Comparison of ENCODE assay signal across 8 cellular contexts in genomic region chr1:15616704-15617172, GRCh38. TPM values are rescaled to one million over a fixed set of nuclear protein-coding genes. Genes with fewer than 3 reads are reported as not detected.
DNase-seq lines count a peak whose midpoint lies in the region; ATAC-seq and TF ChIP-seq lines count a peak whose summit lies in the region.

No MANE protein-coding gene starts in this region.

- H3F3A ChIP-seq in GM23338 (replicated peaks; ENCODE audit: low read depth), result peaks cover 4% of the 10 kb centered on the region; the same call in 1 of the 2 replicates

- TF ChIP-seq CTCF in Calu3 (IDR thresholded peaks at IDR 0.05; ENCODE audit: unreplicated experiment) (no peak), GM23338 (conservative IDR thresholded peaks at IDR 0.05; ENCODE audit: low read depth in 2 of 2) (no peak)

- H3K27ac Mint-ChIP-seq in Calu3 (ENCODE audit: unreplicated experiment) (peak overlapping the region; percentile 77), GM23338 (peak overlapping the region; percentile 82), naive B cell (peak overlapping the region; percentile 88 to 97 (median 95))
- H3K27ac Mint-ChIP-seq in effector memory CD8-positive, alpha-beta T cell, result peak overlapping the region; percentile 90 to 96

- H3K4me3 Mint-ChIP-seq in Calu3 (ENCODE audit: low read depth, unreplicated experiment) (peak overlapping the region; percentile 63), GM23338 (peak overlapping the region; percentile 98), naive B cell (peak overlapping the region; percentile 91 to 97 (median 94))
- peak overlapping the region; percentile 86 to 89 for H3K4me3 Mint-ChIP-seq in effector memory CD8-positive, alpha-beta T cell

- H2AFZ ChIP-seq in GM23338, result peak overlapping the region; percentile 87

- H3K36me3 ChIP-seq in GM23338 (ENCODE audit: insufficient read depth), result peaks cover 5% of the 10 kb centered on the region; the same call in 1 of the 2 replicates

- no peak for DNase-seq in Calu3
- DNase-seq in GM23338 (ENCODE audit: low spot score), result peak; percentile 58
- peak; percentile 50 for DNase-seq in RKO (ENCODE audit: low spot score)
- no peak for DNase-seq in effector memory CD8-positive, alpha-beta T cell
- DNase-seq in naive B cell, result no peak
- no peak for DNase-seq in NCI-H510A (lab: John Stamatoyannopoulos, UW)
- no peak for DNase-seq in 8988T
- no peak for DNase-seq in A172 (ENCODE audit: low spot score)

- no peaks in the 10 kb centered on the region for H3K27me3 ChIP-seq in GM23338 (ENCODE audit: insufficient read depth)

- CTCF ChIA-PET in Calu3 (lab: Charles Lee), result no interaction called here

- H3K27me3 Mint-ChIP-seq in Calu3 (ENCODE audit: unreplicated experiment), result no peaks in the 10 kb centered on the region
- peaks cover 13% of the 10 kb centered on the region for H3K27me3 Mint-ChIP-seq in GM23338 (ENCODE audit: insufficient read depth, low read depth, poor library complexity)
- no peaks in the 10 kb centered on the region for H3K27me3 Mint-ChIP-seq in effector memory CD8-positive, alpha-beta T cell
- no peaks in the 10 kb centered on the region for H3K27me3 Mint-ChIP-seq in naive B cell

- H3K36me3 Mint-ChIP-seq in Calu3 (ENCODE audit: insufficient read depth, unreplicated experiment) (peaks cover 33% of the 10 kb centered on the region), GM23338 (ENCODE audit: low read depth) (peaks cover 8% of the 10 kb centered on the region; the same call in 2 of the 3 replicates), naive B cell (no peaks in the 10 kb centered on the region)
- peaks cover 17% of the 10 kb centered on the region for H3K36me3 Mint-ChIP-seq in effector memory CD8-positive, alpha-beta T cell (ENCODE audit: insufficient read depth)

- BruUV-seq in Calu3 (replicated peaks; lab: Mats Ljungman, UMichigan), result no TSS peak

- ATAC-seq in GM23338, result peak; percentile 51
- ATAC-seq in effector memory CD8-positive, alpha-beta T cell (replicated peaks), result peak; percentile 0
- peak; percentile 3 to 35 for ATAC-seq in naive B cell (ENCODE audit: low read depth in 2 of 2)

- H4K20me1 ChIP-seq in GM23338 (replicated peaks; ENCODE audit: insufficient read depth), result peaks cover 16% of the 10 kb centered on the region

- H3K4me1 ChIP-seq in GM23338 (ENCODE audit: insufficient read depth), result peaks cover 17% of the 10 kb centered on the region; the same call in 1 of the 2 replicates

- peak overlapping the region; percentile 76 for H3K27ac ChIP-seq in GM23338 (ENCODE audit: low read depth)

- no peaks in the 10 kb centered on the region; the same call in 1 of the 2 replicates for H3K9me2 ChIP-seq in GM23338 (ENCODE audit: insufficient read depth)

- peak overlapping the region; percentile 78 for H3K4me2 ChIP-seq in GM23338

- peaks cover 43% of the 10 kb centered on the region for H3K79me2 ChIP-seq in GM23338 (replicated peaks; ENCODE audit: insufficient read depth)

- H3K4me1 Mint-ChIP-seq in Calu3 (ENCODE audit: low read depth, unreplicated experiment) (peaks cover 9% of the 10 kb centered on the region), GM23338 (peaks cover 21% of the 10 kb centered on the region), naive B cell (peaks cover 23 to 38% (median 36%) of the 10 kb centered on the region in 3 donors)
- H3K4me1 Mint-ChIP-seq in effector memory CD8-positive, alpha-beta T cell (ENCODE audit: low read depth in 2 of 2), result peaks cover 25 to 34% of the 10 kb centered on the region in 2 donors

- no peaks in the 10 kb centered on the region for H3K9me3 Mint-ChIP-seq in Calu3 (ENCODE audit: low read depth, unreplicated experiment)
- H3K9me3 Mint-ChIP-seq in GM23338, result no peaks in the 10 kb centered on the region
- H3K9me3 Mint-ChIP-seq in effector memory CD8-positive, alpha-beta T cell, result no peaks in the 10 kb centered on the region
- H3K9me3 Mint-ChIP-seq in naive B cell, result no peaks in the 10 kb centered on the region

- H3K4me3 ChIP-seq in GM23338, result peak overlapping the region; percentile 98

- intact Hi-C loops in Calu3 (cut with micrococcal nuclease; ENCODE audit: unreplicated experiment), result loop anchor here (5.0 kb wide), 1 partner anchor 89 kb away; the partner anchor contains the start of gene DNAJC16

TF ChIP-seq in GM23338, 12 proteins besides CTCF, POLR2A, EP300 and RAD21 (continues in another document):
- TF ChIP-seq NANOG (IDR thresholded peaks at IDR 0.05; ENCODE audit: borderline replicate concordance) (no peak), EZH2phosphoT487 (IDR thresholded peaks at IDR 0.05; ENCODE audit: unreplicated experiment) (no peak), ZNF331 (CRISPR knock-in tag; IDR thresholded peaks at IDR 0.05; ENCODE audit: low read depth) (no peak), REST (IDR thresholded peaks at IDR 0.05; ENCODE audit: unreplicated experiment) (no peak)

RNA-seq across cellular contexts. Expression of gene DDI2, which starts 0.5 kb away (rescaled TPM):
- total RNA-seq in Calu3 (2022), result 27.0 and 30.1 TPM in 2 replicates
- total RNA-seq in GM23338 (2014; rRNA removed; shearing (Covaris generic)), result 34.8 and 43.3 TPM in 2 replicates
- polyA plus RNA-seq in GM23338 (2016; fragmentation: Nextera tagmentation; extraction: Ambion mirVana) (6.7 and 8.0 TPM in 2 replicates), naive B cell (ENCODE audit: low read depth in 6 of 6) (1 to 10 TPM; 2.5 to 7.1 (median 5.7) TPM)
- total RNA-seq in A172 (2014; rRNA removed; shearing (Covaris generic)), result 6.2 and 7.6 TPM in 2 replicates

RNA-seq across cellular contexts. Expression of gene AGMAT, which starts 31.9 kb away (rescaled TPM):
- 2.5 and 5.2 TPM in 2 replicates for total RNA-seq in Calu3 (2022)
- total RNA-seq in GM23338 (2014; rRNA removed; shearing (Covaris generic)), result 3.8 and 7.4 TPM in 2 replicates
- 1.8 and 2.3 TPM in 2 replicates for polyA plus RNA-seq in GM23338 (2016; fragmentation: Nextera tagmentation; extraction: Ambion mirVana)
- 1 to 10 TPM; 2.4 to 7.4 (median 3.8) TPM for polyA plus RNA-seq in naive B cell (ENCODE audit: low read depth in 6 of 6)
- total RNA-seq in A172 (2014; rRNA removed; shearing (Covaris generic)), result not detected in 2 replicates

Comparison
In these comparisons a context has a peak if more than half of its experiments do, and no peak if none do; other contexts are left out.
1. DNase-seq: peak in GM23338 (single experiment) and RKO (single experiment); none in Calu3 (single experiment), effector memory CD8-positive, alpha-beta T cell (0 of 3), naive B cell (single experiment), NCI-H510A (single experiment), 8988T (single experiment) and A172 (single experiment).
2. ATAC-seq: peak in every context shown above with its lines; median percentile 51 in GM23338; 19 in naive B cell; 0 in effector memory CD8-positive, alpha-beta T cell.
3. Peak in every context shown above with its lines, with median percentiles within 50 percentile points of each other: H3K27ac Mint-ChIP-seq and H3K4me3 Mint-ChIP-seq.